20 cellular contexts compared by ENCODE assay signal in genomic region chr11:58830693-58831301, GRCh38. TPM values are rescaled to one million over a fixed set of nuclear protein-coding genes. Genes with fewer than 3 reads are reported as not detected.
"Had no signal": no experiment of that assay in that cellular context is flagged by ENCODE, and none has a peak within 500 bp of the region (broad histone marks: within the 10 kb centered on the region; RNA-seq: fewer than 3 reads in every experiment).

No MANE protein-coding gene starts in this region.

- DNase-seq: activated CD4-positive, alpha-beta T cell treated with anti-CD3 and anti-CD28 coated beads, Interleukin-2, amount 50 U/mL, for 4 hours; activated gamma-delta T cell; activated T-cell treated with anti-CD3 and anti-CD28 coated beads, Interleukin-2, amount 50 U/mL, for 72 hours; adrenal gland; left colon; lower lobe of right lung; sigmoid colon; spleen; stimulated activated CD4-positive, alpha-beta T cell treated with anti-CD3 and anti-CD28 coated beads, Interleukin-4, amount 100 ng/mL, for 4 hours; stimulated activated naive CD4-positive, alpha-beta T cell; T-helper 2 cell; thyroid gland had no signal

- H3K27me3 ChIP-seq: adrenal gland, foreskin keratinocyte, hepatocyte, sigmoid colon, thyroid gland had no signal

- ATAC-seq: activated T-cell treated with anti-CD3 and anti-CD28 coated beads, Interleukin-2, amount 50 U/mL, for 72 hours; left colon; natural killer cell treated with Interleukin-12 subunit alpha and Interleukin-12 subunit beta and Interleukin-15 and Interleukin-18, amount 100 ng/mL, for 72 hours had no signal

- H3K9me3 ChIP-seq: neutrophil, sigmoid colon, thyroid gland had no signal

- H3K4me1 ChIP-seq: adrenal gland, foreskin keratinocyte, lower lobe of right lung, parathyroid adenoma, sigmoid colon, spleen, thyroid gland had no signal

- H3K27ac ChIP-seq: adrenal gland, epithelial cell of prostate, foreskin keratinocyte, lower lobe of right lung, neutrophil, parathyroid adenoma, sigmoid colon, spleen, thyroid gland, VCaP had no signal

- H3K4me3 ChIP-seq: adrenal gland, hepatocyte, lower lobe of right lung, sigmoid colon, spleen, thyroid gland had no signal

- H3K36me3 ChIP-seq: adrenal gland, lower lobe of right lung, neutrophil, sigmoid colon, spleen, thyroid gland had no signal

RNA-seq across cellular contexts. Expression of gene GLYATL2, which starts 13.7 kb away (rescaled TPM):
- total RNA-seq: activated CD8-positive, alpha-beta memory T cell treated with anti-CD3 and anti-CD28 coated beads for 36 hours; activated T-cell treated with anti-CD3 and anti-CD28 coated beads, Interleukin-2, amount 50 U/mL, for 72 hours; adrenal gland; left colon; lower lobe of right lung; natural killer cell treated with Interleukin-12 subunit alpha and Interleukin-12 subunit beta and Interleukin-15 and Interleukin-18, amount 100 ng/mL, for 72 hours; sigmoid colon; spleen had no signal
- polyA plus RNA-seq: hepatocyte had no signal
